Comparison of ENCODE assay signal across 8 cellular contexts in the genomic region with DNA sequence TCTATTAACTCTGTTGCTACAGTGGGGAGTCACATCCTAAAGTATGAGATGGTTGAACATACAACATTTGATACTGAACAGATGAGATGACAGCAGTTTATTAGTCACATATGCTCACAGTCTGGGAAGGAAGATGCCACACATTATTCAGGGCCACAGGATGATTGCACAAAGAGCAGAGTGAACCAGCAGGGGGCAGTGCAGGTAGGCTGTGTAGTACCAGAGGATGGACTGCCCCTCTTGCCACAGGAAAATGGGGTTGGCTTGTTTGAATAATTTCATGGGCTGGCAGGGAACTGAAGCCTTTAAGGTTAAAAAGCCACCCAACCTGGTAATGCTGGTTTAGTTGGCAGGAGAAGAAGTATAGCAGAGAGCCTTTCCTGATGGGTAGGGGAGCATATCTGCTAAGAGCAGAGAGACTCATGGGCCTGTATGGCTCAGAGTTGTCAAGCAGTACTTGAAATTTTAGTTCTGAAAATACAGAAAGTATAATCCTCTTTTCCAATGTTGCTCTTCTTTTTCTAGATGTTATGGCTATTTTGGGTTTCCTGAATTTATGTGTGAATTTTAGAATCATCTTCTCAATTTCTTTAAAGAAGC.
A peak's percentile ranks its signal among the peaks of the same experiment; 100 is the strongest.
DNase-seq lines count a peak whose midpoint lies in the region; ATAC-seq, FAIRE-seq and TF ChIP-seq lines count a peak whose summit lies in the region.

No MANE protein-coding gene starts in this region.

- no peak for TF ChIP-seq POLR2A in H1 (IDR thresholded peaks at IDR 0.05; ENCODE audit: control extremely low read depth in 1 of 2, low read depth in 2 of 2, low read length in 2 of 2)

- H3F3A ChIP-seq in SU-DHL-6 (ENCODE audit: insufficient read depth), result no peaks in the 10 kb centered on the region

- H3K4me2 ChIP-seq in SU-DHL-6 (ENCODE audit: low read depth, low read length, poor library complexity, severe bottlenecking) (no peak overlapping the region), H1 (ENCODE audit: insufficient read depth in 1 of 2, low read depth in 2 of 2, low read length in 2 of 2) (no peak overlapping the region)

- peak; percentile 95 for FAIRE-seq in H1 (lab: Jason Lieb, UNC)

- DNase-seq in DMS53 (lab: John Stamatoyannopoulos, UW) (peak; percentile 84), HFFc6 (no peak), H1 (ENCODE audit: low read depth in 1 of 2, low spot score in 2 of 2) (peak; percentile 34 to 88), NCI-H2171 treated with DMSO at 0.1 percent for 48 hours (lab: John Stamatoyannopoulos, UW) (no peak)
- DNase-seq in stimulated activated CD4-positive, alpha-beta T cell treated with anti-CD3 and anti-CD28 coated beads, Interleukin-12 subunit alpha, Interleukin-12 subunit beta, amount 100 ng/mL, for 4 hours, result peak; percentile 40
- DNase-seq in effector CD8-positive, alpha-beta T cell (lab: John Stamatoyannopoulos, UW), result no peak

- no peak overlapping the region for H2BK15ac ChIP-seq in H1 (ENCODE audit: low read length)

- no peaks in the 10 kb centered on the region for H3K79me2 ChIP-seq in SU-DHL-6 (ENCODE audit: insufficient read depth, low read length)
- H3K79me2 ChIP-seq in H1 (ENCODE audit: control insufficient read depth in 1 of 2, insufficient read depth in 2 of 2, low read length in 2 of 2), result no peaks in the 10 kb centered on the region

- no peak overlapping the region for H3K4ac ChIP-seq in H1 (replicated peaks; ENCODE audit: insufficient read length, low read depth, low read length)

- no peak overlapping the region for H4K5ac ChIP-seq in H1 (ENCODE audit: insufficient read length, low read depth, low read length)

- H2BK20ac ChIP-seq in H1 (ENCODE audit: low read length), result no peak overlapping the region

- no peaks in the 10 kb centered on the region for H3K4me1 ChIP-seq in H1 (replicated peaks in 1 of 4; ENCODE audit: control insufficient read depth in 3 of 4, insufficient read depth in 4 of 4, low read length in 3 of 4)

- H3K14ac ChIP-seq in H1 (ENCODE audit: insufficient read length), result no peak overlapping the region

- H3K18ac ChIP-seq in H1 (ENCODE audit: extremely low read depth, low read length), result no peak overlapping the region

- H2BK5ac ChIP-seq in H1 (ENCODE audit: low read depth, low read length), result no peak overlapping the region

- no peaks in the 10 kb centered on the region for H3K27me3 ChIP-seq in SU-DHL-6 (ENCODE audit: low read length)
- no peaks in the 10 kb centered on the region for H3K27me3 ChIP-seq in H1 (replicated peaks in 1 of 4; ENCODE audit: control insufficient read depth in 3 of 4, extremely low read depth in 1 of 4, insufficient read depth in 3 of 4, low read length in 3 of 4)

- H4K20me1 ChIP-seq in SU-DHL-6 (ENCODE audit: low read depth, low read length) (no peaks in the 10 kb centered on the region), H1 (replicated peaks in 1 of 2; ENCODE audit: control insufficient read depth in 1 of 2, insufficient read depth in 2 of 2, low read length in 2 of 2) (peaks cover 0 to 1% of the 10 kb centered on the region in 2 experiments)

- POLR2A ChIA-PET in H1 (lab: Charles Lee; ENCODE audit: partially characterized antibody), result no interaction called here

- H2AFZ ChIP-seq in SU-DHL-6 (ENCODE audit: low read depth, low read length, severe bottlenecking) (no peak overlapping the region), H1 (ENCODE audit: low read length) (peak overlapping the region; percentile 85; the same call in 1 of the 2 replicates)

- ATAC-seq in GM18502 (IDR thresholded peaks at IDR 0.05; ENCODE audit: poor library complexity, unreplicated experiment), result no peak

- CTCF ChIA-PET in H1 (lab: Charles Lee; ENCODE audit: partially characterized antibody), result interaction anchor here (0.6 to 1.4 kb wide), 14 partner anchors 15 to 320 kb away, joined by 3 to 6 read pairs (median 3); no protein-coding TSS in a partner anchor

- H3K79me1 ChIP-seq in H1 (ENCODE audit: low read depth, low read length), result no peaks in the 10 kb centered on the region

- TF ChIP-seq CTCF in HFFc6 (IDR thresholded peaks at IDR 0.05) (peak; percentile 13; the same call in 1 of the 2 replicates), SU-DHL-6 (IDR thresholded peaks at IDR 0.05; ENCODE audit: insufficient read depth, low read length, poor library complexity, severe bottlenecking) (peak; percentile 25), H1 (IDR thresholded peaks at IDR 0.05; ENCODE audit: control extremely low read depth in 1 of 3, insufficient read depth in 1 of 3, low read depth in 1 of 3, low read length in 3 of 3) (peak; percentile 84 to 93 (median 91))

- no peak overlapping the region for H3K27ac Mint-ChIP-seq in HFFc6

- H3K4me1 Mint-ChIP-seq in HFFc6 (ENCODE audit: low read depth), result no peaks in the 10 kb centered on the region

- no peak overlapping the region for H3K23ac ChIP-seq in H1 (ENCODE audit: insufficient read length)

- no peak overlapping the region for H2BK12ac ChIP-seq in H1 (ENCODE audit: low read depth, low read length)

- no peak for TF ChIP-seq EP300 in H1 (IDR thresholded peaks at IDR 0.05; ENCODE audit: borderline replicate concordance in 1 of 2, low read depth in 2 of 2, low read length in 2 of 2)

- H3K4me3 ChIP-seq in SU-DHL-6 (ENCODE audit: insufficient read depth, low read length, poor library complexity, severe bottlenecking) (no peak overlapping the region), H1 (ENCODE audit: extremely low read depth in 1 of 4, insufficient read depth in 2 of 4, low read depth in 3 of 4, low read length in 4 of 4) (no peak overlapping the region)

- H3K4me3 Mint-ChIP-seq in HFFc6, result no peak overlapping the region

- H4K8ac ChIP-seq in H1 (ENCODE audit: extremely low read depth, insufficient read depth, low read length), result no peak overlapping the region

- H3K9ac ChIP-seq in SU-DHL-6 (ENCODE audit: low read length) (no peak overlapping the region), H1 (replicated peaks in 1 of 4; ENCODE audit: extremely low read depth in 1 of 4, low read depth in 3 of 4, low read length in 3 of 4) (no peak overlapping the region)

- no peak overlapping the region for H3K56ac ChIP-seq in H1 (replicated peaks; ENCODE audit: insufficient read length, low read depth, low read length)

- H3K36me3 ChIP-seq in SU-DHL-6 (ENCODE audit: low read length) (no peaks in the 10 kb centered on the region), H1 (ENCODE audit: control insufficient read depth in 2 of 4, insufficient read depth in 4 of 4, low read length in 3 of 4) (no peaks in the 10 kb centered on the region)

- TF ChIP-seq RAD21 in H1 (IDR thresholded peaks at IDR 0.05 in 1 of 2, conservative IDR thresholded peaks at IDR 0.05 in 1 of 2; ENCODE audit: low read depth in 2 of 2, low read length in 2 of 2), result peak; percentile 85 to 92

- H4K91ac ChIP-seq in H1 (replicated peaks; ENCODE audit: insufficient read length, low read length), result no peak overlapping the region

- no peak overlapping the region for H3K27ac ChIP-seq in SU-DHL-6 (ENCODE audit: low read depth, low read length)
- no peak overlapping the region for H3K27ac ChIP-seq in H1 (ENCODE audit: low read depth, low read length)

- peaks cover 1% of the 10 kb centered on the region for H3K27me3 Mint-ChIP-seq in HFFc6 (ENCODE audit: insufficient read depth)

- H2BK120ac ChIP-seq in H1 (replicated peaks; ENCODE audit: low read depth, low read length), result no peak overlapping the region

- peaks cover 4% of the 10 kb centered on the region for H3K36me3 Mint-ChIP-seq in HFFc6 (ENCODE audit: low read depth)

- H3K9me3 Mint-ChIP-seq in HFFc6, result peaks cover 57% of the 10 kb centered on the region

- H3K9me3 ChIP-seq in SU-DHL-6 (ENCODE audit: insufficient read depth, low read length), result no peaks in the 10 kb centered on the region
- H3K9me3 ChIP-seq in H1 (ENCODE audit: insufficient read depth in 2 of 2, low read depth in 1 of 2, low read length in 1 of 2), result no peaks in the 10 kb centered on the region

- no peaks in the 10 kb centered on the region for H3K23me2 ChIP-seq in H1 (ENCODE audit: low read depth, low read length)

- H2AK5ac ChIP-seq in H1 (ENCODE audit: low read depth, low read length), result no peak overlapping the region

- H3K9me2 ChIP-seq in SU-DHL-6 (replicated peaks; ENCODE audit: insufficient read depth, low read length), result no peaks in the 10 kb centered on the region

TF ChIP-seq in H1, 55 proteins besides CTCF, POLR2A, EP300 and RAD21:
- peak; percentile 68 for TF ChIP-seq CEBPB (IDR thresholded peaks at IDR 0.05; ENCODE audit: low read depth, low read length)
- TF ChIP-seq SIN3A (conservative IDR thresholded peaks at IDR 0.05 in 1 of 2, IDR thresholded peaks at IDR 0.05 in 1 of 2; ENCODE audit: low read depth in 1 of 2, low read length in 2 of 2), result no peak
- no peak for TF ChIP-seq FOSL1 (IDR thresholded peaks at IDR 0.05; ENCODE audit: insufficient read depth, low read depth, low read length)
TF ChIP-seq in H1: peak in this region for 1.

Comparison
In these comparisons a context has a peak if more than half of its experiments do, and no peak if none do; other contexts are left out.
1. DNase-seq: peak in DMS53 (single experiment), H1 (2 of 2) and stimulated activated CD4-positive, alpha-beta T cell treated with anti-CD3 and anti-CD28 coated beads, Interleukin-12 subunit alpha, Interleukin-12 subunit beta, amount 100 ng/mL, for 4 hours (single experiment); none in HFFc6 (single experiment), NCI-H2171 treated with DMSO at 0.1 percent for 48 hours (single experiment) and effector CD8-positive, alpha-beta T cell (single experiment).
2. CTCF ChIP-seq: peak in every context shown above with its lines; median percentile 91 in H1; 25 in SU-DHL-6; 13 in HFFc6.